In the genomic region with DNA sequence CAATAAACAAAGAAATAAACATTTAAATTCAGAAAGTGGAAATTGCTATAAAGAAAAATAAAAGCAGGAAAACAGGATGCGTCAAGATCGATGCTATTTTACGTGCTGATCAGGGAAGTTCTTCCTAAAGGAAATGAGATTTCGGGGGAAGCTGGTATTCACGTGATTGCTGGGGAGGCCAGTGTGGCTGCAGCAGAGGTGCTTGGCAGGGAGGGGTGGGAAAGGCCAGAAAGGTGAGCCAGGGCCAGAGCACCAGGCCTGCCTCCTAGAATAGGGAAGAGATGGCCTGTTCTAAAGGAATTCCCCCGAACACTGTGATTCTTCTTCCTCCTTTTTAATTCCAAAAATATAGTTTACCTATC, we compare ENCODE assay signal across 1 cellular context.
TF ChIP-seq lines count a peak whose summit lies in the region.

No MANE protein-coding gene starts in this region.

TF ChIP-seq in GM23338, 12 proteins besides CTCF, POLR2A, EP300 and RAD21 (continued from another document):
- TF ChIP-seq ZNF462 (CRISPR knock-in tag; IDR thresholded peaks at IDR 0.05) (no peak), STAT1 (IDR thresholded peaks at IDR 0.05; ENCODE audit: unreplicated experiment) (no peak), ZNF331 (CRISPR knock-in tag; IDR thresholded peaks at IDR 0.05; ENCODE audit: low read depth) (no peak), ETS1 (IDR thresholded peaks at IDR 0.05) (no peak), ZNF114 (CRISPR knock-in tag; IDR thresholded peaks at IDR 0.05) (no peak), POLR2AphosphoS5 (IDR thresholded peaks at IDR 0.05; ENCODE audit: low read depth) (no peak)
- TF ChIP-seq, protein P1, sequence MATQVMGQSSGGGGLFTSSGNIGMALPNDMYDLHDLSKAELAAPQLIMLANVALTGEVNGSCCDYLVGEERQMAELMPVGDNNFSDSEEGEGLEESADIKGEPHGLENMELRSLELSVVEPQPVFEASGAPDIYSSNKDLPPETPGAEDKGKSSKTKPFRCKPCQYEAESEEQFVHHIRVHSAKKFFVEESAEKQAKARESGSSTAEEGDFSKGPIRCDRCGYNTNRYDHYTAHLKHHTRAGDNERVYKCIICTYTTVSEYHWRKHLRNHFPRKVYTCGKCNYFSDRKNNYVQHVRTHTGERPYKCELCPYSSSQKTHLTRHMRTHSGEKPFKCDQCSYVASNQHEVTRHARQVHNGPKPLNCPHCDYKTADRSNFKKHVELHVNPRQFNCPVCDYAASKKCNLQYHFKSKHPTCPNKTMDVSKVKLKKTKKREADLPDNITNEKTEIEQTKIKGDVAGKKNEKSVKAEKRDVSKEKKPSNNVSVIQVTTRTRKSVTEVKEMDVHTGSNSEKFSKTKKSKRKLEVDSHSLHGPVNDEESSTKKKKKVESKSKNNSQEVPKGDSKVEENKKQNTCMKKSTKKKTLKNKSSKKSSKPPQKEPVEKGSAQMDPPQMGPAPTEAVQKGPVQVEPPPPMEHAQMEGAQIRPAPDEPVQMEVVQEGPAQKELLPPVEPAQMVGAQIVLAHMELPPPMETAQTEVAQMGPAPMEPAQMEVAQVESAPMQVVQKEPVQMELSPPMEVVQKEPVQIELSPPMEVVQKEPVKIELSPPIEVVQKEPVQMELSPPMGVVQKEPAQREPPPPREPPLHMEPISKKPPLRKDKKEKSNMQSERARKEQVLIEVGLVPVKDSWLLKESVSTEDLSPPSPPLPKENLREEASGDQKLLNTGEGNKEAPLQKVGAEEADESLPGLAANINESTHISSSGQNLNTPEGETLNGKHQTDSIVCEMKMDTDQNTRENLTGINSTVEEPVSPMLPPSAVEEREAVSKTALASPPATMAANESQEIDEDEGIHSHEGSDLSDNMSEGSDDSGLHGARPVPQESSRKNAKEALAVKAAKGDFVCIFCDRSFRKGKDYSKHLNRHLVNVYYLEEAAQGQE (IDR thresholded peaks at IDR 0.05; ENCODE audit: unreplicated experiment): no peak
